Comparison of ENCODE assay signal across 1 cellular context in the genomic region with DNA sequence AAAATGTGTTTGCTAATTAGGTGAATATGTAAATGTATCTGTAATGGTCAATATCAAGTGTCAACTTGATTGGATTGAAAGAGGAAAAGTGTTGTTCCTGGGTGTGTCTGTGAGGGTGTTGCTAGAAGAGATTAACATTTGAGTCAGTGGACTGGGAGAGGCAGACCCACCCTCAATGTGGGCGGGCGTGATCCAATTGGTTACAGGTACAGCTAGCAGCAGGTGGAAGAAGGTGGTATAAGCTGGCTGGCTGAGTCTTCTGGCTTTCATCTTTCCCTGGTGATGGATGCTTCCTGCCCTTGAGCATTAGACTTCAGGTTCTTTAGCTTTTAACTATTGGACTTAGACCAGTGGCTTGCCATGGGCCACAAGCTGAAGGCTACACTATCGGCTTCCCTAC.
TF ChIP-seq lines count a peak whose summit lies in the region.

No MANE protein-coding gene starts in this region.

TF ChIP-seq in GM23338, 12 proteins besides CTCF, POLR2A, EP300 and RAD21 (continued from another document):
- TF ChIP-seq, protein P1, sequence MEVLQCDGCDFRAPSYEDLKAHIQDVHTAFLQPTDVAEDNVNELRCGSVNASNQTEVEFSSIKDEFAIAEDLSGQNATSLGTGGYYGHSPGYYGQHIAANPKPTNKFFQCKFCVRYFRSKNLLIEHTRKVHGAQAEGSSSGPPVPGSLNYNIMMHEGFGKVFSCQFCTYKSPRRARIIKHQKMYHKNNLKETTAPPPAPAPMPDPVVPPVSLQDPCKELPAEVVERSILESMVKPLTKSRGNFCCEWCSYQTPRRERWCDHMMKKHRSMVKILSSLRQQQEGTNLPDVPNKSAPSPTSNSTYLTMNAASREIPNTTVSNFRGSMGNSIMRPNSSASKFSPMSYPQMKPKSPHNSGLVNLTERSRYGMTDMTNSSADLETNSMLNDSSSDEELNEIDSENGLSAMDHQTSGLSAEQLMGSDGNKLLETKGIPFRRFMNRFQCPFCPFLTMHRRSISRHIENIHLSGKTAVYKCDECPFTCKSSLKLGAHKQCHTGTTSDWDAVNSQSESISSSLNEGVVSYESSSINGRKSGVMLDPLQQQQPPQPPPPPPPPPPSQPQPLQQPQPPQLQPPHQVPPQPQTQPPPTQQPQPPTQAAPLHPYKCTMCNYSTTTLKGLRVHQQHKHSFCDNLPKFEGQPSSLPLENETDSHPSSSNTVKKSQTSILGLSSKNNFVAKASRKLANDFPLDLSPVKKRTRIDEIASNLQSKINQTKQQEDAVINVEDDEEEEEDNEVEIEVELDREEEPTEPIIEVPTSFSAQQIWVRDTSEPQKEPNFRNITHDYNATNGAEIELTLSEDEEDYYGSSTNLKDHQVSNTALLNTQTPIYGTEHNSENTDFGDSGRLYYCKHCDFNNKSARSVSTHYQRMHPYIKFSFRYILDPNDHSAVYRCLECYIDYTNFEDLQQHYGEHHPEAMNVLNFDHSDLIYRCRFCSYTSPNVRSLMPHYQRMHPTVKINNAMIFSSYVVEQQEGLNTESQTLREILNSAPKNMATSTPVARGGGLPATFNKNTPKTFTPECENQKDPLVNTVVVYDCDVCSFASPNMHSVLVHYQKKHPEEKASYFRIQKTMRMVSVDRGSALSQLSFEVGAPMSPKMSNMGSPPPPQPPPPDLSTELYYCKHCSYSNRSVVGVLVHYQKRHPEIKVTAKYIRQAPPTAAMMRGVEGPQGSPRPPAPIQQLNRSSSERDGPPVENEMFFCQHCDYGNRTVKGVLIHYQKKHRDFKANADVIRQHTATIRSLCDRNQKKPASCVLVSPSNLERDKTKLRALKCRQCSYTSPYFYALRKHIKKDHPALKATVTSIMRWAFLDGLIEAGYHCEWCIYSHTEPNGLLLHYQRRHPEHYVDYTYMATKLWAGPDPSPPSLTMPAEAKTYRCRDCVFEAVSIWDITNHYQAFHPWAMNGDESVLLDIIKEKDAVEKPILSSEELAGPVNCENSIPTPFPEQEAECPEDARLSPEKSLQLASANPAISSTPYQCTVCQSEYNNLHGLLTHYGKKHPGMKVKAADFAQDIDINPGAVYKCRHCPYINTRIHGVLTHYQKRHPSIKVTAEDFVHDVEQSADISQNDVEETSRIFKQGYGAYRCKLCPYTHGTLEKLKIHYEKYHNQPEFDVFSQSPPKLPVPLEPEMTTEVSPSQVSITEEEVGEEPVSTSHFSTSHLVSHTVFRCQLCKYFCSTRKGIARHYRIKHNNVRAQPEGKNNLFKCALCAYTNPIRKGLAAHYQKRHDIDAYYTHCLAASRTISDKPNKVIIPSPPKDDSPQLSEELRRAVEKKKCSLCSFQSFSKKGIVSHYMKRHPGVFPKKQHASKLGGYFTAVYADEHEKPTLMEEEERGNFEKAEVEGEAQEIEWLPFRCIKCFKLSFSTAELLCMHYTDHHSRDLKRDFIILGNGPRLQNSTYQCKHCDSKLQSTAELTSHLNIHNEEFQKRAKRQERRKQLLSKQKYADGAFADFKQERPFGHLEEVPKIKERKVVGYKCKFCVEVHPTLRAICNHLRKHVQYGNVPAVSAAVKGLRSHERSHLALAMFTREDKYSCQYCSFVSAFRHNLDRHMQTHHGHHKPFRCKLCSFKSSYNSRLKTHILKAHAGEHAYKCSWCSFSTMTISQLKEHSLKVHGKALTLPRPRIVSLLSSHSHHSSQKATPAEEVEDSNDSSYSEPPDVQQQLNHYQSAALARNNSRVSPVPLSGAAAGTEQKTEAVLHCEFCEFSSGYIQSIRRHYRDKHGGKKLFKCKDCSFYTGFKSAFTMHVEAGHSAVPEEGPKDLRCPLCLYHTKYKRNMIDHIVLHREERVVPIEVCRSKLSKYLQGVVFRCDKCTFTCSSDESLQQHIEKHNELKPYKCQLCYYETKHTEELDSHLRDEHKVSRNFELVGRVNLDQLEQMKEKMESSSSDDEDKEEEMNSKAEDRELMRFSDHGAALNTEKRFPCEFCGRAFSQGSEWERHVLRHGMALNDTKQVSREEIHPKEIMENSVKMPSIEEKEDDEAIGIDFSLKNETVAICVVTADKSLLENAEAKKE (CRISPR knock-in tag; IDR thresholded peaks at IDR 0.05), result no peak
- TF ChIP-seq, protein P2, sequence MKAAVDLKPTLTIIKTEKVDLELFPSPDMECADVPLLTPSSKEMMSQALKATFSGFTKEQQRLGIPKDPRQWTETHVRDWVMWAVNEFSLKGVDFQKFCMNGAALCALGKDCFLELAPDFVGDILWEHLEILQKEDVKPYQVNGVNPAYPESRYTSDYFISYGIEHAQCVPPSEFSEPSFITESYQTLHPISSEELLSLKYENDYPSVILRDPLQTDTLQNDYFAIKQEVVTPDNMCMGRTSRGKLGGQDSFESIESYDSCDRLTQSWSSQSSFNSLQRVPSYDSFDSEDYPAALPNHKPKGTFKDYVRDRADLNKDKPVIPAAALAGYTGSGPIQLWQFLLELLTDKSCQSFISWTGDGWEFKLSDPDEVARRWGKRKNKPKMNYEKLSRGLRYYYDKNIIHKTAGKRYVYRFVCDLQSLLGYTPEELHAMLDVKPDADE (IDR thresholded peaks at IDR 0.05), result no peak
- TF ChIP-seq JUNB (IDR thresholded peaks at IDR 0.05; ENCODE audit: unreplicated experiment) (no peak), STAT1 (IDR thresholded peaks at IDR 0.05; ENCODE audit: unreplicated experiment) (no peak)
